In genomic region chr12:110549716-110550115, GRCh38 we compare ENCODE assay signal across 21 cellular contexts. TPM values are rescaled to one million over a fixed set of nuclear protein-coding genes. Genes with fewer than 3 reads are reported as not detected.
DNase-seq lines count a peak whose midpoint lies in the region; ATAC-seq and TF ChIP-seq lines count a peak whose summit lies in the region.
"Had no signal": no experiment of that assay in that cellular context is flagged by ENCODE, and none has a peak within 500 bp of the region (broad histone marks: within the 10 kb centered on the region; RNA-seq: fewer than 3 reads in every experiment).

No MANE protein-coding gene starts in this region.

- no peak for DNase-seq in activated CD8-positive, alpha-beta T cell treated with anti-CD3 and anti-CD28 coated beads for 36 hours
- DNase-seq in activated CD8-positive, alpha-beta T cell treated with anti-CD3 and anti-CD28 coated beads, Interleukin-2, amount 10 ng/mL, durations not matched to agents 7 days and 5 days: no peak
- DNase-seq in WTC11 (ENCODE audit: low spot score) (no peak), right atrium auricular region (ENCODE audit: low spot score) (no peak)
- DNase-seq: activated effector memory CD4-positive, alpha-beta T cell treated with Interleukin-2 at 50 U/mL for 16 hours; aorta; endodermal cell; Kasumi-1; kidney glomerular epithelial cell; NCI-H1105; NCI-H526; occipital lobe; SJCRH30; small intestine; stimulated activated CD4-positive, alpha-beta T cell treated with anti-CD3 and anti-CD28 coated beads, Interleukin-4, amount 100 ng/mL, for 1 hour had no signal

- H3K4me3 ChIP-seq in right atrium auricular region (no peak overlapping the region), skeletal muscle tissue (ENCODE audit: low read length in 3 of 3) (no peak overlapping the region)
- H3K4me3 ChIP-seq: BLaER1 treated with 17β-estradiol and CSF1 and Interleukin-3, amounts not matched to agents 10 nM and 100 nM; SJCRH30 had no signal

- H3K27ac ChIP-seq in right atrium auricular region (peak overlapping the region; percentile 66 to 87), skeletal muscle tissue (ENCODE audit: low read depth, low read length) (peak overlapping the region; percentile 45)
- H3K27ac ChIP-seq: BLaER1 treated with 17β-estradiol and CSF1 and Interleukin-3, amounts not matched to agents 10 nM and 100 nM; SJCRH30 had no signal

- no peaks in the 10 kb centered on the region for H3K27me3 Mint-ChIP-seq in activated CD8-positive, alpha-beta T cell treated with anti-CD3 and anti-CD28 coated beads for 36 hours
- H3K27me3 Mint-ChIP-seq in activated CD8-positive, alpha-beta T cell treated with anti-CD3 and anti-CD28 coated beads, Interleukin-2, amount 10 ng/mL, durations not matched to agents 7 days and 5 days (ENCODE audit: low read depth): no peaks in the 10 kb centered on the region
- no peaks in the 10 kb centered on the region for H3K27me3 Mint-ChIP-seq in WTC11 (ENCODE audit: low read depth)
- H3K27me3 Mint-ChIP-seq in activated T-helper 17 cell treated with anti-CD3 and anti-CD28 coated beads, Interleukin-2, amount 50 U/mL, for 72 hours: no peaks in the 10 kb centered on the region

- CTCF ChIA-PET in activated CD8-positive, alpha-beta T cell treated with anti-CD3 and anti-CD28 coated beads for 36 hours (lab: Charles Lee): interaction anchor here (1.0 to 8.5 kb wide), 4 partner anchors 13 to 100 kb away, joined by 3 to 171 read pairs (median 4); partner anchors contain the start of gene ARPC3
- CTCF ChIA-PET in activated CD8-positive, alpha-beta T cell treated with anti-CD3 and anti-CD28 coated beads, Interleukin-2, amount 10 ng/mL, durations not matched to agents 7 days and 5 days (lab: Charles Lee): interaction anchor here (0.7 to 10.1 kb wide), 6 partner anchors 14 to 88 kb away, joined by 3 to 259 read pairs (median 4); partner anchors contain the start of genes FAM216A and GPN3
- CTCF ChIA-PET in WTC11 (lab: Charles Lee): interaction anchor here (1.3 kb wide), 2 partner anchors 30 to 99 kb away, joined by 3 to 6 read pairs; partner anchors contain the start of gene ARPC3

- intact Hi-C loops in activated CD8-positive, alpha-beta T cell treated with anti-CD3 and anti-CD28 coated beads for 36 hours (cut with micrococcal nuclease): loop anchor here (5.0 kb wide), 1 partner anchor 53 kb away; no protein-coding TSS in a partner anchor

- H3K4me3 Mint-ChIP-seq in activated CD8-positive, alpha-beta T cell treated with anti-CD3 and anti-CD28 coated beads for 36 hours: no peak overlapping the region
- H3K4me3 Mint-ChIP-seq in activated CD8-positive, alpha-beta T cell treated with anti-CD3 and anti-CD28 coated beads, Interleukin-2, amount 10 ng/mL, durations not matched to agents 7 days and 5 days: no peak overlapping the region
- H3K4me3 Mint-ChIP-seq in WTC11: no peak overlapping the region
- H3K4me3 Mint-ChIP-seq in activated T-helper 17 cell treated with anti-CD3 and anti-CD28 coated beads, Interleukin-2, amount 50 U/mL, for 72 hours: no peak overlapping the region
- H3K4me3 Mint-ChIP-seq: endodermal cell; T-helper 2 cell treated with Interferon-gamma antibody and Interleukin-4, amounts not matched to agents 5 μg/mL and 100 μg/mL, for 36 hours had no signal

- no peaks in the 10 kb centered on the region for H3K9me3 ChIP-seq in right atrium auricular region
- H3K9me3 ChIP-seq in skeletal muscle tissue (ENCODE audit: control insufficient read depth in 3 of 3, low read length in 3 of 3): no peaks in the 10 kb centered on the region
- H3K9me3 ChIP-seq: BLaER1 treated with 17β-estradiol and CSF1 and Interleukin-3, amounts not matched to agents 10 nM and 100 nM; SJCRH30 had no signal

- H3K27ac Mint-ChIP-seq in activated CD8-positive, alpha-beta T cell treated with anti-CD3 and anti-CD28 coated beads for 36 hours: peak overlapping the region; percentile 47
- H3K27ac Mint-ChIP-seq in activated CD8-positive, alpha-beta T cell treated with anti-CD3 and anti-CD28 coated beads, Interleukin-2, amount 10 ng/mL, durations not matched to agents 7 days and 5 days: no peak overlapping the region
- H3K27ac Mint-ChIP-seq in WTC11: peak overlapping the region; percentile 72
- no peak overlapping the region for H3K27ac Mint-ChIP-seq in activated T-helper 17 cell treated with anti-CD3 and anti-CD28 coated beads, Interleukin-2, amount 50 U/mL, for 72 hours
- H3K27ac Mint-ChIP-seq: endodermal cell; T-helper 2 cell treated with Interferon-gamma antibody and Interleukin-4, amounts not matched to agents 5 μg/mL and 100 μg/mL, for 36 hours had no signal

- H3K27me3 ChIP-seq in right atrium auricular region: no peaks in the 10 kb centered on the region
- H3K27me3 ChIP-seq in skeletal muscle tissue (ENCODE audit: control insufficient read depth in 3 of 3, insufficient read depth in 3 of 3, low read length in 3 of 3): no peaks in the 10 kb centered on the region
- H3K27me3 ChIP-seq: BLaER1 treated with 17β-estradiol and CSF1 and Interleukin-3, amounts not matched to agents 10 nM and 100 nM; SJCRH30 had no signal

- H3K9me3 Mint-ChIP-seq in activated CD8-positive, alpha-beta T cell treated with anti-CD3 and anti-CD28 coated beads for 36 hours: no peaks in the 10 kb centered on the region
- no peaks in the 10 kb centered on the region for H3K9me3 Mint-ChIP-seq in activated CD8-positive, alpha-beta T cell treated with anti-CD3 and anti-CD28 coated beads, Interleukin-2, amount 10 ng/mL, durations not matched to agents 7 days and 5 days (ENCODE audit: insufficient read depth)
- no peaks in the 10 kb centered on the region for H3K9me3 Mint-ChIP-seq in WTC11
- no peaks in the 10 kb centered on the region for H3K9me3 Mint-ChIP-seq in activated T-helper 17 cell treated with anti-CD3 and anti-CD28 coated beads, Interleukin-2, amount 50 U/mL, for 72 hours
- H3K9me3 Mint-ChIP-seq: endodermal cell; T-helper 2 cell treated with Interferon-gamma antibody and Interleukin-4, amounts not matched to agents 5 μg/mL and 100 μg/mL, for 36 hours had no signal

- H3K36me3 Mint-ChIP-seq in activated CD8-positive, alpha-beta T cell treated with anti-CD3 and anti-CD28 coated beads for 36 hours (ENCODE audit: low read depth): peaks cover 34% of the 10 kb centered on the region
- H3K36me3 Mint-ChIP-seq in activated CD8-positive, alpha-beta T cell treated with anti-CD3 and anti-CD28 coated beads, Interleukin-2, amount 10 ng/mL, durations not matched to agents 7 days and 5 days (ENCODE audit: low read depth): peaks cover 37% of the 10 kb centered on the region
- peaks cover 26% of the 10 kb centered on the region for H3K36me3 Mint-ChIP-seq in WTC11
- peaks cover 70% of the 10 kb centered on the region for H3K36me3 Mint-ChIP-seq in activated T-helper 17 cell treated with anti-CD3 and anti-CD28 coated beads, Interleukin-2, amount 50 U/mL, for 72 hours (ENCODE audit: low read depth)

- POLR2A ChIA-PET in activated CD8-positive, alpha-beta T cell treated with anti-CD3 and anti-CD28 coated beads for 36 hours (lab: Charles Lee): interaction anchor here (0.6 to 1.5 kb wide), 3 partner anchors 29 to 119 kb away, joined by 3 to 5 read pairs (median 4); no protein-coding TSS in a partner anchor
- POLR2A ChIA-PET in activated CD8-positive, alpha-beta T cell treated with anti-CD3 and anti-CD28 coated beads, Interleukin-2, amount 10 ng/mL, durations not matched to agents 7 days and 5 days (lab: Charles Lee): interaction anchor here (0.6 to 1.2 kb wide), 2 partner anchors 36 to 47 kb away, joined by 3 read pairs; partner anchors contain the start of gene RAD9B
- POLR2A ChIA-PET in WTC11 (lab: Charles Lee): no interaction called here

- peak overlapping the region in 1 of 3 donors; percentile 55 for H3K9ac ChIP-seq in skeletal muscle tissue (ENCODE audit: low read depth in 1 of 3, low read length in 3 of 3)
- H3K9ac ChIP-seq: BLaER1 treated with 17β-estradiol and CSF1 and Interleukin-3, amounts not matched to agents 10 nM and 100 nM had no signal

- peaks cover 48% of the 10 kb centered on the region for H3K4me1 Mint-ChIP-seq in activated CD8-positive, alpha-beta T cell treated with anti-CD3 and anti-CD28 coated beads for 36 hours (ENCODE audit: low read depth)
- H3K4me1 Mint-ChIP-seq in activated CD8-positive, alpha-beta T cell treated with anti-CD3 and anti-CD28 coated beads, Interleukin-2, amount 10 ng/mL, durations not matched to agents 7 days and 5 days (ENCODE audit: low read depth): peaks cover 16% of the 10 kb centered on the region
- H3K4me1 Mint-ChIP-seq in WTC11: peaks cover 4% of the 10 kb centered on the region; the same call in 1 of the 2 replicates
- peaks cover 25% of the 10 kb centered on the region for H3K4me1 Mint-ChIP-seq in activated T-helper 17 cell treated with anti-CD3 and anti-CD28 coated beads, Interleukin-2, amount 50 U/mL, for 72 hours

- H3K4me1 ChIP-seq in right atrium auricular region (peaks cover 0 to 54% of the 10 kb centered on the region in 2 donors), skeletal muscle tissue (ENCODE audit: control insufficient read depth in 3 of 3, insufficient read depth in 3 of 3, low read length in 3 of 3) (peaks cover 33 to 45% (median 38%) of the 10 kb centered on the region in 3 donors)

- no peak for ATAC-seq in activated CD8-positive, alpha-beta T cell treated with anti-CD3 and anti-CD28 coated beads for 36 hours
- no peak for ATAC-seq in activated CD8-positive, alpha-beta T cell treated with anti-CD3 and anti-CD28 coated beads, Interleukin-2, amount 10 ng/mL, durations not matched to agents 7 days and 5 days
- ATAC-seq in WTC11 (no peak), GM18520 (IDR thresholded peaks at IDR 0.05; ENCODE audit: unreplicated experiment) (no peak), HG02759 (IDR thresholded peaks at IDR 0.05; ENCODE audit: unreplicated experiment) (no peak)
- ATAC-seq in activated T-helper 17 cell treated with anti-CD3 and anti-CD28 coated beads, Interleukin-2, amount 50 U/mL, for 72 hours (replicated peaks): no peak

- no peak for TF ChIP-seq CTCF in activated CD8-positive, alpha-beta T cell treated with anti-CD3 and anti-CD28 coated beads for 36 hours (IDR thresholded peaks at IDR 0.05)
- no peak for TF ChIP-seq CTCF in WTC11 (IDR thresholded peaks at IDR 0.05)
- no peak for TF ChIP-seq CTCF in right atrium auricular region (IDR thresholded peaks at IDR 0.05)

- H3K36me3 ChIP-seq in right atrium auricular region (peaks cover 14% of the 10 kb centered on the region), skeletal muscle tissue (ENCODE audit: control insufficient read depth in 3 of 3, insufficient read depth in 3 of 3, low read length in 3 of 3) (peaks cover 4 to 15% (median 7%) of the 10 kb centered on the region in 3 donors)

RNA-seq across cellular contexts. Expression of gene PPTC7, which starts 33.4 kb away (rescaled TPM):
- total RNA-seq in activated CD8-positive, alpha-beta T cell treated with anti-CD3 and anti-CD28 coated beads for 36 hours: 10 to 100 TPM; 43.1 to 44.5 TPM
- 10 to 100 TPM; 24.4 to 26.8 TPM for total RNA-seq in activated CD8-positive, alpha-beta T cell treated with anti-CD3 and anti-CD28 coated beads, Interleukin-2, amount 10 ng/mL, durations not matched to agents 7 days and 5 days
- total RNA-seq in WTC11 (2021) (14.2 to 15.6 TPM (median 14.9 TPM) in 3 replicates), right atrium auricular region (10 to 100 TPM; 32.1 to 53.6 TPM), skeletal muscle tissue (6.3 TPM)
- total RNA-seq in activated T-helper 17 cell treated with anti-CD3 and anti-CD28 coated beads, Interleukin-2, amount 50 U/mL, for 72 hours: 10 to 100 TPM; 31.4 to 36.7 TPM

RNA-seq across cellular contexts. Expression of gene RAD9B, which starts 47.6 kb away (rescaled TPM):
- total RNA-seq in activated CD8-positive, alpha-beta T cell treated with anti-CD3 and anti-CD28 coated beads for 36 hours: 1 to 10 TPM; 1.7 to 1.9 TPM
- 1 to 10 TPM in 1 of 2 experiments, under 1 TPM in 1; 0.68 to 2.3 TPM for total RNA-seq in activated CD8-positive, alpha-beta T cell treated with anti-CD3 and anti-CD28 coated beads, Interleukin-2, amount 10 ng/mL, durations not matched to agents 7 days and 5 days
- total RNA-seq in WTC11 (2021) (0.09 to 0.32 TPM in 2 of 3 replicates, not detected in the other), right atrium auricular region (1 to 10 TPM in 1 of 2 donors, under 1 TPM in 1; 0.26 to 1.2 TPM), skeletal muscle tissue (1.6 TPM)
- total RNA-seq in activated T-helper 17 cell treated with anti-CD3 and anti-CD28 coated beads, Interleukin-2, amount 50 U/mL, for 72 hours: 1 to 10 TPM; 1.5 to 2.5 TPM

RNA-seq across cellular contexts. Expression of gene VPS29, which starts 47.8 kb away (rescaled TPM):
- 10 to 100 TPM; 71.7 to 76.4 TPM for total RNA-seq in activated CD8-positive, alpha-beta T cell treated with anti-CD3 and anti-CD28 coated beads for 36 hours
- total RNA-seq in activated CD8-positive, alpha-beta T cell treated with anti-CD3 and anti-CD28 coated beads, Interleukin-2, amount 10 ng/mL, durations not matched to agents 7 days and 5 days: 100 to 1,000 TPM; 126 to 128 TPM
- total RNA-seq in WTC11 (2021): 51.2 to 66.3 TPM (median 54.4 TPM) in 3 replicates
- total RNA-seq in right atrium auricular region: 10 to 100 TPM; 65.7 to 96.1 TPM
- total RNA-seq in skeletal muscle tissue: 73.1 TPM
- 100 to 1,000 TPM; 103 to 125 TPM for total RNA-seq in activated T-helper 17 cell treated with anti-CD3 and anti-CD28 coated beads, Interleukin-2, amount 50 U/mL, for 72 hours

Comparison
In these comparisons a context has a peak if more than half of its experiments do, and no peak if none do; other contexts are left out.
1. H3K27ac Mint-ChIP-seq: peak in activated CD8-positive, alpha-beta T cell treated with anti-CD3 and anti-CD28 coated beads for 36 hours (single experiment) and WTC11 (single experiment); none in activated CD8-positive, alpha-beta T cell treated with anti-CD3 and anti-CD28 coated beads, Interleukin-2, amount 10 ng/mL, durations not matched to agents 7 days and 5 days (single experiment) and activated T-helper 17 cell treated with anti-CD3 and anti-CD28 coated beads, Interleukin-2, amount 50 U/mL, for 72 hours (single experiment).